Comparison of ENCODE assay signal across 8 cellular contexts in the genomic region with DNA sequence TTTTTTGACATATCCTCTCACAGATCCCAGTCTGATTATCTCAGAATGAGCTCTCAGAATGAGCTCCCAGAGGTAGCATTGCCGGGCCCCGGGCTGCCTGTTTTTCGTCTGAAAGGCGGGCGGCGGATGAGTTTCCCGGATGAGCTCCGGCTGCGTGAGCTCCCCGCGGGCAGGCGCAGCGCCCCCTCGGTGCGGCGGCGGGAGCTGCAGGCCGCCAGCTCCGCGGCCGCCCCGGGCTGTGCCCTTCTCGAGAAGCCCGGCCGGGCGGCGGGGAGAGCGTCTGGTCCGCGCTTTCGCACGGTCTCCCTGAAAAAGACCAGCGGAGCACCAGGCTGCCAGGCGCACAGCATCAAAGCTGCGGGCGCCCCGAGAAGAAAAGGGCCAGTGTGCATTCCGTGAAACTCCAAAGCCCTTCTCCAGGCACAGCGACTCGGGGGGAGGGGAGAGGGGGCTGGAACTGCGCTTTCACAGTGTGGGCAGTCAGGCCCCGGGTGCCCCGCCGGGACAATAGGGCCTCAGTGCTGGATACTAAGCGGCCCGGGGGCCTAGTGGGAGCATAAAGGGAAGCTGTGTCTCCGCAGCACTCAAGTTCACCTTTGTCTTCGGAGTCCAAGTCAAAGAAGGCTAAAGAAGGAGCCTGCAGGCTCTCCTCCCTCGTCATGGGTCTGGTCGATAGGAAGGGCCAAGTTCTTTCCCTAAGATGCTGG. TPM values are rescaled to one million over a fixed set of nuclear protein-coding genes. Genes with fewer than 3 reads are reported as not detected.
DNase-seq lines count a peak whose midpoint lies in the region; ATAC-seq lines count a peak whose summit lies in the region.

No MANE protein-coding gene starts in this region.

- H3K4me3 ChIP-seq in endocrine pancreas (ENCODE audit: control insufficient read depth, insufficient read depth, low read length) (peak overlapping the region; percentile 85), mesodermal cell (ENCODE audit: extremely low read depth, insufficient read depth, low read length, poor library complexity, severe bottlenecking) (peak overlapping the region; percentile 31)

- ATAC-seq in GM19372 (IDR thresholded peaks at IDR 0.05; ENCODE audit: low read depth, unreplicated experiment) (peak; percentile 98), HG03520 (IDR thresholded peaks at IDR 0.05; ENCODE audit: unreplicated experiment) (peak; percentile 97)

- H3K36me3 ChIP-seq in endocrine pancreas (ENCODE audit: control insufficient read depth, insufficient read depth, low read length) (no peaks in the 10 kb centered on the region), mesodermal cell (ENCODE audit: control insufficient read depth, insufficient read depth, low read length) (no peaks in the 10 kb centered on the region)

- 4 to 5% methylated on average over 22 to 47 of the region's 50 CpGs for WGBS in mesodermal cell (ENCODE audit: insufficient coverage in 2 of 2), 2 experiments

- no peaks in the 10 kb centered on the region for H3K27me3 ChIP-seq in endocrine pancreas (ENCODE audit: control insufficient read depth, insufficient read depth, low read length)

- peak overlapping the region; percentile 85 for H3K27ac ChIP-seq in mesodermal cell (ENCODE audit: low read depth, low read length, severe bottlenecking)

- H3K9me3 ChIP-seq in endocrine pancreas (ENCODE audit: control insufficient read depth, low read length) (no peaks in the 10 kb centered on the region), mesodermal cell (ENCODE audit: control insufficient read depth, low read length) (no peaks in the 10 kb centered on the region)

- peaks cover 5% of the 10 kb centered on the region for H3K4me1 ChIP-seq in endocrine pancreas (ENCODE audit: control insufficient read depth, insufficient read depth, low read length)
- H3K4me1 ChIP-seq in mesodermal cell (ENCODE audit: control insufficient read depth, insufficient read depth, low read length, poor library complexity, severe bottlenecking) = peaks cover 9% of the 10 kb centered on the region

- H3K9ac ChIP-seq in endocrine pancreas (ENCODE audit: control insufficient read depth, insufficient read depth, low read length) = peak overlapping the region; percentile 74

- DNase-seq in C1 segment of cervical spinal cord (lab: John Stamatoyannopoulos, UW) (peak in 13 of 14 donors; percentile 75 to 98 (median 87)), NCI-H82 (lab: John Stamatoyannopoulos, UW) (peak; percentile 88)
- DNase-seq in activated CD8-positive, alpha-beta memory T cell treated with anti-CD3 and anti-CD28 coated beads for 48 hours (ENCODE audit: low read depth in 2 of 3, low spot score in 2 of 3) = peak; percentile 51 to 63 (median 60)
- DNase-seq in stimulated activated CD8-positive, alpha-beta memory T cell treated with anti-CD3 and anti-CD28 coated beads, Interleukin-15, amount 100 ng/mL, for 1 hour (ENCODE audit: low read depth) = peak; percentile 35

RNA-seq across cellular contexts. Expression of a gene that starts 12.1 kb away (rescaled TPM):
- 1.4 TPM for polyA plus RNA-seq in mesodermal cell (2013, experiment 1 of 2)
- 1.0 TPM for polyA plus RNA-seq in mesodermal cell (2013, experiment 2 of 2)

Comparison
In these comparisons a context has a peak if more than half of its experiments do, and no peak if none do; other contexts are left out.
1. Peak in every context shown above with its lines: DNase-seq, ATAC-seq, H3K4me3 ChIP-seq and H3K27ac ChIP-seq.
2. DNase-seq: peak in every context shown above with its lines; median percentile 88 in NCI-H82; 87 in C1 segment of cervical spinal cord; 60 in activated CD8-positive, alpha-beta memory T cell treated with anti-CD3 and anti-CD28 coated beads for 48 hours; 35 in stimulated activated CD8-positive, alpha-beta memory T cell treated with anti-CD3 and anti-CD28 coated beads, Interleukin-15, amount 100 ng/mL, for 1 hour.